1 cellular context compared by ENCODE assay signal in the genomic region with DNA sequence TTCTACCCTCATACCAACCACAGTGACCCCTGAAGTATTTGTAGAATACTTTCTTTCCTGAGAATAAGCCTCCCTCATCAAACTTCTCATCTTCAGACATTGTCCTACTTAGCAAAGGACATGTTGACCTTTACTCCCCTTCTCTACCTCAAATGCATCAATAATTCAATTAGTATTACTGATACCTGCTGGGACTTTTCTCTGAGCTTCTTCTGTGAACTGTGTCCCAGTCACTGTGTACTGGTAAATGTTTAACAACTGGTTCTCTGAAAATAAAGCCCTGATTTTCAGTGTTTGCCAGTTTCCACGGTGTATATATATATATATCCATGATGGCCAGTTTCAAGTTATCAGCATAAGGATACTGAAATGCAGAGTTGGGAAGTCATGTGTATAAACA.
TF ChIP-seq lines count a peak whose summit lies in the region.

No MANE protein-coding gene starts in this region.

TF ChIP-seq in IMR-90, 13 proteins besides CTCF, POLR2A, EP300 and RAD21 (continued from another document):
- TF ChIP-seq, protein P1, sequence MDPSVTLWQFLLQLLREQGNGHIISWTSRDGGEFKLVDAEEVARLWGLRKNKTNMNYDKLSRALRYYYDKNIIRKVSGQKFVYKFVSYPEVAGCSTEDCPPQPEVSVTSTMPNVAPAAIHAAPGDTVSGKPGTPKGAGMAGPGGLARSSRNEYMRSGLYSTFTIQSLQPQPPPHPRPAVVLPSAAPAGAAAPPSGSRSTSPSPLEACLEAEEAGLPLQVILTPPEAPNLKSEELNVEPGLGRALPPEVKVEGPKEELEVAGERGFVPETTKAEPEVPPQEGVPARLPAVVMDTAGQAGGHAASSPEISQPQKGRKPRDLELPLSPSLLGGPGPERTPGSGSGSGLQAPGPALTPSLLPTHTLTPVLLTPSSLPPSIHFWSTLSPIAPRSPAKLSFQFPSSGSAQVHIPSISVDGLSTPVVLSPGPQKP (IDR thresholded peaks at IDR 0.05; ENCODE audit: borderline replicate concordance, low read depth, low read length) = no peak
- TF ChIP-seq NFE2L2 (IDR thresholded peaks at IDR 0.05; ENCODE audit: low read depth, low read length) (no peak), CEBPB (IDR thresholded peaks at IDR 0.05; ENCODE audit: low read depth, low read length) (no peak), MAFK (IDR thresholded peaks at IDR 0.05; ENCODE audit: low read depth, low read length) (no peak), BHLHE40 (IDR thresholded peaks at IDR 0.05; ENCODE audit: low read depth, low read length) (no peak)
TF ChIP-seq in IMR-90: peak in this region for 0.
